In the genomic region with DNA sequence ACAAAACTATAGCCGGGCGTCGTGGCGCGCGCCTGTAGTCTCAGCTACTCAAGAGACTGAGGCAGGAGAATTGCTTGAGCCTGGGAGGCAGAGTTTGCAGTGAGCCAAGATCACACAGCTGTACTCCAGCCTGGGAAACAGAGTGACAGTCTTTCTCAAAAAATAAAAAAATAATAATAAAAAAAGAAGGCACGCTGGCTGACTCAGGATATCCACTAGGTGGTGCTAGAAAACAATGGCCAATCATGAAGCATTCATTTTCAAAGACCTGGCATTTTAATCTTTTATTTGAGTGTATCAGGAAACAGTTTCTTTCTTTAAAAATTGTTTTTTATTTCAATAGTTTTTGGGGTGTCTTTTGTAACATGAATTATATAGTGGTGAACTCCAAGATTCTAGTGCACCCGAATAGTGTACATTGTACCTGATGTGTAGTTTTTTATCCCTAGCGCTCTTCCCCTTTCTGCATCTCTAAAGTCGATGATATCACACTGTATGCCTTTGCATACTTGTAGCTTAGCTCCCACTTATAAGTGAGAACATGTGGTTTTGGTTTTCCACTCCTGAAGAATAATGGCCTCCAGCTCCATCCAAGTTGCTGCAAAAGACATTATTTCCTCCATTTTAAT, we compare ENCODE assay signal across 8 cellular contexts.
DNase-seq lines count a peak whose midpoint lies in the region; ATAC-seq, FAIRE-seq and TF ChIP-seq lines count a peak whose summit lies in the region.

No MANE protein-coding gene starts in this region.

- H3K9me3 ChIP-seq in OCI-LY7 (ENCODE audit: low read length) (no peaks in the 10 kb centered on the region), esophagus muscularis mucosa (no peaks in the 10 kb centered on the region)

- no peaks in the 10 kb centered on the region for H4K20me1 ChIP-seq in OCI-LY7 (ENCODE audit: insufficient read depth, low read length)

- peak; percentile 90 for FAIRE-seq in A204.1 (lab: Jason Lieb, UNC)

- CTCF ChIA-PET in GM10248 (lab: Yijun Ruan, JAX) (interaction anchor here (0.7 to 3.0 kb wide), 11 partner anchors 35 to 214 kb away, joined by 3 to 12 read pairs (median 3); no protein-coding TSS in a partner anchor), OCI-LY7 (lab: Charles Lee; ENCODE audit: unreplicated experiment) (no interaction called here)

- no peaks in the 10 kb centered on the region for H3K79me2 ChIP-seq in OCI-LY7 (ENCODE audit: insufficient read depth, low read depth, low read length)

- DNase-seq in GM10248 (ENCODE audit: extremely low spot score) (peak; percentile 54), OCI-LY7 (ENCODE audit: low spot score) (peak; percentile 29), esophagus muscularis mucosa (ENCODE audit: extremely low spot score) (no peak), retinal pigment epithelial cell (ENCODE audit: low read depth) (no peak), HuH-7.5 (ENCODE audit: low spot score) (no peak)

- POLR2A ChIA-PET in GM10248 (lab: Yijun Ruan, JAX) (no interaction called here), OCI-LY7 (lab: Charles Lee) (no interaction called here)

- intact Hi-C loops in OCI-LY7 (cut with micrococcal nuclease; ENCODE audit: unreplicated experiment) (loop anchor here (5.0 kb wide), 1 partner anchor 135 kb away; no protein-coding TSS in a partner anchor), esophagus muscularis mucosa (cut with DNase I) (no loop called here)

- H3K27me3 ChIP-seq in esophagus muscularis mucosa = no peaks in the 10 kb centered on the region

- H3K9me2 ChIP-seq in OCI-LY7 (ENCODE audit: insufficient read depth, low read length) = no peaks in the 10 kb centered on the region

- ATAC-seq in GM21515 (IDR thresholded peaks at IDR 0.05; ENCODE audit: unreplicated experiment) (no peak), GM21526 (IDR thresholded peaks at IDR 0.05; ENCODE audit: low FRiP score, unreplicated experiment) (no peak)

- H3K4me3 ChIP-seq in OCI-LY7 (ENCODE audit: low read depth, low read length, poor library complexity, severe bottlenecking) (no peak overlapping the region), esophagus muscularis mucosa (no peak overlapping the region), retinal pigment epithelial cell (ENCODE audit: low read length) (no peak overlapping the region)

- no peaks in the 10 kb centered on the region for H3K36me3 ChIP-seq in OCI-LY7 (ENCODE audit: insufficient read depth, low read length)
- no peaks in the 10 kb centered on the region for H3K36me3 ChIP-seq in esophagus muscularis mucosa

- H3K4me2 ChIP-seq in OCI-LY7 (ENCODE audit: low read length) = no peak overlapping the region

- no peak overlapping the region for H2AFZ ChIP-seq in OCI-LY7 (ENCODE audit: low read length)

- TF ChIP-seq CTCF in GM10248 (IDR thresholded peaks at IDR 0.05; ENCODE audit: control extremely low read depth, extremely low read depth, low read depth, missing control alignments) = peak; percentile 55
- TF ChIP-seq CTCF in OCI-LY7 (conservative IDR thresholded peaks at IDR 0.05; ENCODE audit: low read length) = peak; percentile 82
- peak; percentile 76 to 85 (median 80) for TF ChIP-seq CTCF in esophagus muscularis mucosa (IDR thresholded peaks at IDR 0.05)
- TF ChIP-seq CTCF in retinal pigment epithelial cell (conservative IDR thresholded peaks at IDR 0.05; ENCODE audit: low read depth, low read length) = peak; percentile 87

- TF ChIP-seq EP300 in esophagus muscularis mucosa (IDR thresholded peaks at IDR 0.05) = no peak

- TF ChIP-seq POLR2A in esophagus muscularis mucosa (IDR thresholded peaks at IDR 0.05; ENCODE audit: low read depth) = no peak

- H3K4me1 ChIP-seq in OCI-LY7 (ENCODE audit: insufficient read depth, low read length, poor library complexity, severe bottlenecking) (no peaks in the 10 kb centered on the region), esophagus muscularis mucosa (peaks cover 0 to 27% (median 19%) of the 10 kb centered on the region in 4 donors)

- H3K27ac ChIP-seq in OCI-LY7 (ENCODE audit: low read depth, low read length, poor library complexity, severe bottlenecking) (no peak overlapping the region), esophagus muscularis mucosa (replicated peaks in 1 of 4) (no peak overlapping the region)

- WGBS in esophagus muscularis mucosa = 73% methylated on average over 10 of the region's 10 CpGs

- BruUV-seq in OCI-LY7 (replicated peaks; lab: Mats Ljungman, UMichigan) = no TSS peak

Comparison
In these comparisons a context has a peak if more than half of its experiments do, and no peak if none do; other contexts are left out.
1. DNase-seq: peak in GM10248 (single experiment) and OCI-LY7 (single experiment); none in esophagus muscularis mucosa (single experiment), retinal pigment epithelial cell (single experiment) and HuH-7.5 (single experiment).
2. Peak in every context shown above with its lines, with median percentiles within 50 percentile points of each other: CTCF ChIP-seq.